ENCODE assay signal across 9 cellular contexts in genomic region chr11:94151903-94152677, GRCh38. TPM values are rescaled to one million over a fixed set of nuclear protein-coding genes. Genes with fewer than 3 reads are reported as not detected.
DNase-seq lines count a peak whose midpoint lies in the region; ATAC-seq lines count a peak whose summit lies in the region.
"Had no signal": no experiment of that assay in that cellular context is flagged by ENCODE, and none has a peak within 500 bp of the region (broad histone marks: within the 10 kb centered on the region; RNA-seq: fewer than 3 reads in every experiment).

No MANE protein-coding gene starts in this region.

- no peaks in the 10 kb centered on the region for H3K9me3 Mint-ChIP-seq in activated CD8-positive, alpha-beta memory T cell treated with anti-CD3 and anti-CD28 coated beads, Interleukin-2, amount 10 ng/mL, durations not matched to agents 7 days and 5 days (ENCODE audit: low read depth)
- no peaks in the 10 kb centered on the region for H3K9me3 Mint-ChIP-seq in activated T-helper 1 cell treated with anti-CD3 and anti-CD28 coated beads, Interleukin-12 subunit alpha, Interleukin-12 subunit beta, Interleukin-2, Interleukin-4 antibody, amounts not matched to agents 30 ng/mL and 10 ng/mL and 1 ng/mL, durations not matched to agents 14 hours and 24 hours and 36 hours
- H3K9me3 Mint-ChIP-seq: natural killer cell had no signal

- peaks cover 15% of the 10 kb centered on the region for H3K36me3 Mint-ChIP-seq in activated CD8-positive, alpha-beta memory T cell treated with anti-CD3 and anti-CD28 coated beads, Interleukin-2, amount 10 ng/mL, durations not matched to agents 7 days and 5 days
- peaks cover 18% of the 10 kb centered on the region for H3K36me3 Mint-ChIP-seq in activated T-helper 1 cell treated with anti-CD3 and anti-CD28 coated beads, Interleukin-12 subunit alpha, Interleukin-12 subunit beta, Interleukin-2, Interleukin-4 antibody, amounts not matched to agents 30 ng/mL and 10 ng/mL and 1 ng/mL, durations not matched to agents 14 hours and 24 hours and 36 hours (ENCODE audit: low read depth)
- H3K36me3 Mint-ChIP-seq: natural killer cell had no signal

- no peaks in the 10 kb centered on the region for H3K27me3 Mint-ChIP-seq in activated CD8-positive, alpha-beta memory T cell treated with anti-CD3 and anti-CD28 coated beads, Interleukin-2, amount 10 ng/mL, durations not matched to agents 7 days and 5 days
- H3K27me3 Mint-ChIP-seq in activated T-helper 1 cell treated with anti-CD3 and anti-CD28 coated beads, Interleukin-12 subunit alpha, Interleukin-12 subunit beta, Interleukin-2, Interleukin-4 antibody, amounts not matched to agents 30 ng/mL and 10 ng/mL and 1 ng/mL, durations not matched to agents 14 hours and 24 hours and 36 hours (ENCODE audit: insufficient read depth): no peaks in the 10 kb centered on the region

- H3K27ac ChIP-seq in temporal lobe (ENCODE audit: low read depth, low read length): peak overlapping the region; percentile 23

- peak; percentile 49 for ATAC-seq in activated CD8-positive, alpha-beta memory T cell treated with anti-CD3 and anti-CD28 coated beads, Interleukin-2, amount 10 ng/mL, durations not matched to agents 7 days and 5 days
- ATAC-seq in HG03175 (IDR thresholded peaks at IDR 0.05; ENCODE audit: unreplicated experiment): peak; percentile 41
- no peak for ATAC-seq in GM18873 (IDR thresholded peaks at IDR 0.05; ENCODE audit: low FRiP score, unreplicated experiment)

- H3K4me1 Mint-ChIP-seq in activated CD8-positive, alpha-beta memory T cell treated with anti-CD3 and anti-CD28 coated beads, Interleukin-2, amount 10 ng/mL, durations not matched to agents 7 days and 5 days: peaks cover 46% of the 10 kb centered on the region
- H3K4me1 Mint-ChIP-seq in activated T-helper 1 cell treated with anti-CD3 and anti-CD28 coated beads, Interleukin-12 subunit alpha, Interleukin-12 subunit beta, Interleukin-2, Interleukin-4 antibody, amounts not matched to agents 30 ng/mL and 10 ng/mL and 1 ng/mL, durations not matched to agents 14 hours and 24 hours and 36 hours (ENCODE audit: low read depth): peaks cover 62% of the 10 kb centered on the region

- CTCF ChIA-PET in activated CD8-positive, alpha-beta memory T cell treated with anti-CD3 and anti-CD28 coated beads, Interleukin-2, amount 10 ng/mL, durations not matched to agents 7 days and 5 days (lab: Charles Lee): no interaction called here

- intact Hi-C loops in activated T-helper 1 cell treated with anti-CD3 and anti-CD28 coated beads, Interleukin-12 subunit alpha, Interleukin-12 subunit beta, Interleukin-2, Interleukin-4 antibody, amounts not matched to agents 30 ng/mL and 10 ng/mL and 1 ng/mL, durations not matched to agents 14 hours and 24 hours and 36 hours (cut with micrococcal nuclease): no loop called here

- no peak overlapping the region for H3K27ac Mint-ChIP-seq in activated CD8-positive, alpha-beta memory T cell treated with anti-CD3 and anti-CD28 coated beads, Interleukin-2, amount 10 ng/mL, durations not matched to agents 7 days and 5 days
- H3K27ac Mint-ChIP-seq in activated T-helper 1 cell treated with anti-CD3 and anti-CD28 coated beads, Interleukin-12 subunit alpha, Interleukin-12 subunit beta, Interleukin-2, Interleukin-4 antibody, amounts not matched to agents 30 ng/mL and 10 ng/mL and 1 ng/mL, durations not matched to agents 14 hours and 24 hours and 36 hours: peak overlapping the region; percentile 48

- no peak overlapping the region for H3K4me3 Mint-ChIP-seq in activated CD8-positive, alpha-beta memory T cell treated with anti-CD3 and anti-CD28 coated beads, Interleukin-2, amount 10 ng/mL, durations not matched to agents 7 days and 5 days
- no peak overlapping the region for H3K4me3 Mint-ChIP-seq in activated T-helper 1 cell treated with anti-CD3 and anti-CD28 coated beads, Interleukin-12 subunit alpha, Interleukin-12 subunit beta, Interleukin-2, Interleukin-4 antibody, amounts not matched to agents 30 ng/mL and 10 ng/mL and 1 ng/mL, durations not matched to agents 14 hours and 24 hours and 36 hours
- H3K4me3 Mint-ChIP-seq: natural killer cell had no signal

- DNase-seq in activated CD8-positive, alpha-beta memory T cell treated with anti-CD3 and anti-CD28 coated beads, Interleukin-2, amount 10 ng/mL, durations not matched to agents 7 days and 5 days: no peak
- no peak for DNase-seq in activated CD8-positive, alpha-beta memory T cell treated with anti-CD3 and anti-CD28 coated beads for 24 hours
- DNase-seq in activated T-helper 1 cell treated with anti-CD3 and anti-CD28 coated beads, Interleukin-12 subunit alpha, Interleukin-12 subunit beta, Interleukin-2, Interleukin-4 antibody, amounts not matched to agents 30 ng/mL and 10 ng/mL and 1 ng/mL, durations not matched to agents 14 hours and 24 hours and 36 hours (ENCODE audit: low spot score): no peak
- DNase-seq in iPS-NIHi11 (ENCODE audit: low spot score): peak; percentile 37
- no peak for DNase-seq in C1 segment of cervical spinal cord (lab: John Stamatoyannopoulos, UW)
- DNase-seq: natural killer cell had no signal

RNA-seq across cellular contexts. Expression of gene PANX1, which starts 23.4 kb away (rescaled TPM):
- 10 to 100 TPM in 1 of 2 experiments, 1 to 10 TPM in 1; 9.4 to 13.0 TPM for total RNA-seq in activated CD8-positive, alpha-beta memory T cell treated with anti-CD3 and anti-CD28 coated beads, Interleukin-2, amount 10 ng/mL, durations not matched to agents 7 days and 5 days
- total RNA-seq in activated T-helper 1 cell treated with anti-CD3 and anti-CD28 coated beads, Interleukin-12 subunit alpha, Interleukin-12 subunit beta, Interleukin-2, Interleukin-4 antibody, amounts not matched to agents 30 ng/mL and 10 ng/mL and 1 ng/mL, durations not matched to agents 14 hours and 24 hours and 36 hours: 20.8 and 21.9 TPM in 2 replicates
- 149 TPM for total RNA-seq in temporal lobe
